Comparison of ENCODE assay signal across 8 cellular contexts in genomic region chr3:195658381-195659135, GRCh38.
DNase-seq lines count a peak whose midpoint lies in the region; ATAC-seq and TF ChIP-seq lines count a peak whose summit lies in the region.
"Not testable (repeated sequence)": the region's sequence is repeated elsewhere in the genome, so short reads cannot be mapped to it uniquely, and the experiment has no call there.

No MANE protein-coding gene starts in this region.

- POLR2A ChIA-PET in PC-9 (lab: Charles Lee; ENCODE audit: unreplicated experiment): not testable (repeated sequence)

- H3K4me1 Mint-ChIP-seq in activated naive CD8-positive, alpha-beta T cell (ENCODE audit: low read depth); nephron: not testable (repeated sequence)

- H2AFZ ChIP-seq in PC-9: not testable (repeated sequence)

- not testable (repeated sequence) for H3K27me3 ChIP-seq in GM06990 (replicated peaks; ENCODE audit: control insufficient read depth, insufficient read depth, low read length); PC-9 (ENCODE audit: insufficient read depth, low read depth); thymus (ENCODE audit: control insufficient read depth, insufficient read depth)

- H3K79me2 ChIP-seq in PC-9 (ENCODE audit: low read depth): peaks cover 10% of the 10 kb centered on the region

- not testable (repeated sequence) for H3K9me2 ChIP-seq in PC-9 (ENCODE audit: insufficient read depth)

- ATAC-seq in GM21528 (IDR thresholded peaks at IDR 0.05; ENCODE audit: low FRiP score, unreplicated experiment) (peak; percentile 39), HG03066 (IDR thresholded peaks at IDR 0.05; ENCODE audit: low read depth, unreplicated experiment) (peak; percentile 47), Right ventricle myocardium superior (ENCODE audit: poor library complexity) (peak; percentile 91)

- TF ChIP-seq CTCF in GM06990 (IDR thresholded peaks at IDR 0.05; ENCODE audit: insufficient read depth, low read length, poor library complexity, severe bottlenecking); PC-9 (conservative IDR thresholded peaks at IDR 0.05); nephron (IDR thresholded peaks at IDR 0.05; ENCODE audit: unreplicated experiment in 3 of 3): not testable (repeated sequence)

- intact Hi-C loops in PC-9 (cut with micrococcal nuclease; ENCODE audit: unreplicated experiment); Right ventricle myocardium superior (cut with DNase I): not testable (repeated sequence)

- not testable (repeated sequence) for H3K27ac Mint-ChIP-seq in activated naive CD8-positive, alpha-beta T cell; nephron

- not testable (repeated sequence) for H3F3A ChIP-seq in PC-9 (ENCODE audit: insufficient read depth, low read depth)

- peak overlapping the region; percentile 69 for H3K4me3 Mint-ChIP-seq in activated naive CD8-positive, alpha-beta T cell
- H3K4me3 Mint-ChIP-seq in nephron: peak overlapping the region; percentile 54 to 68 (median 58)

- not testable (repeated sequence) for H3K9me3 ChIP-seq in PC-9 (ENCODE audit: insufficient read depth, low read depth); thymus (ENCODE audit: control insufficient read depth)

- H3K4me1 ChIP-seq in PC-9 (replicated peaks; ENCODE audit: insufficient read depth); thymus (ENCODE audit: control insufficient read depth, insufficient read depth, low read length): not testable (repeated sequence)

- H3K27ac ChIP-seq in PC-9; thymus (ENCODE audit: low read depth): not testable (repeated sequence)

- H3K4me3 ChIP-seq in GM06990 (replicated peaks; ENCODE audit: low read depth, low read length) (peak overlapping the region; percentile 65), PC-9 (peak overlapping the region; percentile 59), thymus (ENCODE audit: low read length) (peak overlapping the region; percentile 51)

- not testable (repeated sequence) for H3K9me3 Mint-ChIP-seq in activated naive CD8-positive, alpha-beta T cell (ENCODE audit: low read depth); nephron

- BruUV-seq in PC-9 (replicated peaks; lab: Mats Ljungman, UMichigan): not testable (repeated sequence)

- not testable (repeated sequence) for H3K36me3 ChIP-seq in GM06990 (ENCODE audit: control insufficient read depth, insufficient read depth, low read length); PC-9 (ENCODE audit: low read depth); thymus (ENCODE audit: control insufficient read depth, insufficient read depth)

- not testable (repeated sequence) for H3K27me3 Mint-ChIP-seq in activated naive CD8-positive, alpha-beta T cell; nephron (ENCODE audit: low read depth)

- WGBS in thymus: 8% methylated on average over 24 of the region's 53 CpGs

- not testable (repeated sequence) for DNase-seq in GM06990 (ENCODE audit: extremely low read depth, insufficient read length)
- DNase-seq in PC-9: peak in 1 of 2 experiments; percentile 52
- peak; percentile 59 for DNase-seq in Right ventricle myocardium superior

- not testable (repeated sequence) for H3K36me3 Mint-ChIP-seq in activated naive CD8-positive, alpha-beta T cell; nephron (ENCODE audit: low read depth)

- peak overlapping the region; percentile 80 for H3K4me2 ChIP-seq in PC-9

- H4K20me1 ChIP-seq in PC-9 (ENCODE audit: insufficient read depth): not testable (repeated sequence)

- CTCF ChIA-PET in PC-9 (lab: Charles Lee): not testable (repeated sequence)

Comparison
In these comparisons a context has a peak if more than half of its experiments do, and no peak if none do; other contexts are left out.
1. ATAC-seq: peak in every context shown above with its lines; median percentile 91 in Right ventricle myocardium superior; 47 in HG03066; 39 in GM21528.